15 cellular contexts compared by ENCODE assay signal in the genomic region with DNA sequence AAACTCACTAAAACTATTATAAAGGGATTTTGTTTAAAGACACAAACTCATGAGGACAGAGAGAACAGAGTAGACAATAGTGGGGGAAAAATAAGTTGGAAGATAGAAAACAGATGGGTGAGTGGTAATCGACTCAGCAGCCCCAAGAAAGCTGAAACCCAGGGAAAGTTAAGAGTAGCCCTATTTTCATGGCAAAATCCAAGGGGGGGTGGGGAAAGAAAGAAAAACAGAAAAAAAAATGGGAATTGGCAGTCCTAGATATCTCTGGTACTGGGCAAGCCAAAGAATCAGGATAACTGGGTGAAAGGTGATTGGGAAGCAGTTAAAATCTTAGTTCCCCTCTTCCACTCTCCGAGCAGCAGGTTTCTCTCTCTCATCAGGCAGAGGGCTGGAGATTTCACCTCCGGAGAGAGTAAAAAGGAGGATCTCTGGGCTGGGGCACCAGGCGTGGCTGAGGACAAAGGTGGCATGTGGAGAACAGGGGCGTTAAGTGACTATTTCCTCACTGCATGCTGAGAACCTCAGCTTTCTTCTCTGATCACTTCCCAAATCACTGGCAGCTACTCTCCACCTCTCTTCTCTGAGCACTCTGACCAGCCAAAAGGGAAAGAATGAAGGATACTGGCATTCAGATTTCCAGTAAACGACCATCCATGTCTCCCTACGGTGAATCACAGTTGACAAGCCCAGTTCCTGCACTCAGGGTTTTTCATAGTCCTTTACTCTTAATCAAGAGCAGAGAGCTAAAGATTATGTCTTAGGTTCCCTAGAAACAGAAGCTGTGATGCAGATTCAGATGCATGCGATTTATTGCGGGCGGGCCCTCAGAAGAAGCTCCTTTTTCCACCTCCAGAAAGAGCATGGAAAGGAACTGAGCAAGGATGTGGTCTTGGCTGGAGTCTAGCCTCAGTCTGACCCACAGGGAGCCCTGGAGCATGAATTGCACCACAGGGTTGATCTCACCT. TPM values are rescaled to one million over a fixed set of nuclear protein-coding genes. Genes with fewer than 3 reads are reported as not detected.
DNase-seq lines count a peak whose midpoint lies in the region; FAIRE-seq and TF ChIP-seq lines count a peak whose summit lies in the region.
"Had no signal": no experiment of that assay in that cellular context is flagged by ENCODE, and none has a peak within 500 bp of the region (broad histone marks: within the 10 kb centered on the region; RNA-seq: fewer than 3 reads in every experiment).

No MANE protein-coding gene starts in this region.

- H2AK5ac ChIP-seq in H1 (ENCODE audit: low read depth, low read length) = no peak overlapping the region

- H3K4me3 ChIP-seq in HUES6 (ENCODE audit: low read depth, low read length) (no peak overlapping the region), H1 (ENCODE audit: extremely low read depth in 1 of 4, insufficient read depth in 2 of 4, low read depth in 3 of 4, low read length in 4 of 4) (peak overlapping the region in 1 of 4 experiments; percentile 14; a peak in 1 of 8 replicates), suprapubic skin (no peak overlapping the region), prostate gland (no peak overlapping the region)

- CTCF ChIA-PET in H1 (lab: Charles Lee; ENCODE audit: partially characterized antibody) = interaction anchor here (0.6 to 5.2 kb wide), 13 partner anchors 9 to 133 kb away, joined by 3 to 48 read pairs (median 3); no protein-coding TSS in a partner anchor

- peaks cover 37% of the 10 kb centered on the region for H3K4me1 ChIP-seq in HUES6 (ENCODE audit: control insufficient read depth, insufficient read depth, low read length)
- H3K4me1 ChIP-seq in H1 (replicated peaks in 1 of 4; ENCODE audit: control insufficient read depth in 3 of 4, insufficient read depth in 4 of 4, low read length in 3 of 4) = peaks cover 8 to 23% (median 16%) of the 10 kb centered on the region in 4 experiments
- H3K4me1 ChIP-seq in suprapubic skin = peaks cover 32% of the 10 kb centered on the region
- no peaks in the 10 kb centered on the region for H3K4me1 ChIP-seq in prostate gland (replicated peaks)

- no peak overlapping the region for H3K4ac ChIP-seq in H1 (replicated peaks; ENCODE audit: insufficient read length, low read depth, low read length)

- peak overlapping the region in 1 of 2 experiments; percentile 43; a peak in 2 of 4 replicates for H3K4me2 ChIP-seq in H1 (ENCODE audit: insufficient read depth in 1 of 2, low read depth in 2 of 2, low read length in 2 of 2)

- no peak for TF ChIP-seq CTCF in H1 (IDR thresholded peaks at IDR 0.05; ENCODE audit: control extremely low read depth in 1 of 3, insufficient read depth in 1 of 3, low read depth in 1 of 3, low read length in 3 of 3)
- TF ChIP-seq CTCF in suprapubic skin (IDR thresholded peaks at IDR 0.05) = no peak
- TF ChIP-seq CTCF in prostate gland (IDR thresholded peaks at IDR 0.05) = no peak

- H4K8ac ChIP-seq in H1 (ENCODE audit: extremely low read depth, insufficient read depth, low read length) = no peak overlapping the region

- no peak for TF ChIP-seq RAD21 in H1 (IDR thresholded peaks at IDR 0.05 in 1 of 2, conservative IDR thresholded peaks at IDR 0.05 in 1 of 2; ENCODE audit: low read depth in 2 of 2, low read length in 2 of 2)

- no peak overlapping the region for H3K14ac ChIP-seq in H1 (ENCODE audit: insufficient read length)

- H3K56ac ChIP-seq in H1 (replicated peaks; ENCODE audit: insufficient read length, low read depth, low read length) = no peak overlapping the region

- H3K23me2 ChIP-seq in H1 (ENCODE audit: low read depth, low read length) = no peaks in the 10 kb centered on the region

- H4K5ac ChIP-seq in H1 (ENCODE audit: insufficient read length, low read depth, low read length) = no peak overlapping the region

- H3K27ac ChIP-seq in HUES6 (ENCODE audit: low read depth, low read length) (peak overlapping the region; percentile 13; the same call in 1 of the 2 replicates), H1 (ENCODE audit: low read depth, low read length) (no peak overlapping the region), suprapubic skin (peak overlapping the region; percentile 8), prostate gland (no peak overlapping the region)
- H3K27ac ChIP-seq: C4-2B had no signal

- H3K79me2 ChIP-seq in H1 (ENCODE audit: control insufficient read depth in 1 of 2, insufficient read depth in 2 of 2, low read length in 2 of 2) = no peaks in the 10 kb centered on the region

- H3K9ac ChIP-seq in HUES6 (ENCODE audit: low read length) (peak overlapping the region; percentile 9), H1 (replicated peaks in 1 of 4; ENCODE audit: extremely low read depth in 1 of 4, low read depth in 3 of 4, low read length in 3 of 4) (no peak overlapping the region)

- H3K9me3 ChIP-seq in HUES6 (ENCODE audit: control insufficient read depth, insufficient read depth, low read depth, low read length) = peaks cover 21% of the 10 kb centered on the region
- H3K9me3 ChIP-seq in H1 (ENCODE audit: insufficient read depth in 2 of 2, low read depth in 1 of 2, low read length in 1 of 2) = peaks cover 6 to 8% of the 10 kb centered on the region in 2 experiments; a peak in 2 of 4 replicates
- no peaks in the 10 kb centered on the region for H3K9me3 ChIP-seq in suprapubic skin
- H3K9me3 ChIP-seq in prostate gland = no peaks in the 10 kb centered on the region

- peak overlapping the region; percentile 82; the same call in 1 of the 2 replicates for H2BK12ac ChIP-seq in H1 (ENCODE audit: low read depth, low read length)

- H3K18ac ChIP-seq in H1 (ENCODE audit: extremely low read depth, low read length) = no peak overlapping the region; the same call in 1 of the 2 replicates

- DNase-seq in H1 (ENCODE audit: low read depth in 1 of 2, low spot score in 2 of 2) (no peak), iPS-NIHi7 (ENCODE audit: extremely low spot score) (peak; percentile 46), suprapubic skin (ENCODE audit: low spot score in 2 of 2) (no peak), T-helper 2 cell (no peak), prostate gland (ENCODE audit: low spot score) (no peak), germinal center (ENCODE audit: low spot score) (no peak)
- DNase-seq: activated CD4-positive, alpha-beta memory T cell treated with anti-CD3 and anti-CD28 coated beads for 36 hours; DMS79 treated with DMSO at 0.1 percent for 48 hours; kidney glomerular epithelial cell; NCI-H1930; NCI-H526; substantia nigra had no signal

- H2AFZ ChIP-seq in H1 (ENCODE audit: low read length) = peak overlapping the region; percentile 30; the same call in 1 of the 2 replicates

- 51% methylated on average over 10 of the region's 10 CpGs; no CpG with 5 or more reads in 1 of the 2 experiments for WGBS in H1 (ENCODE audit: extremely low coverage in 1 of 2, insufficient coverage in 1 of 2, insufficient read length in 1 of 2, insufficient replicate concordance in 2 of 2, low coverage in 1 of 2, low lambda C conversion rate in 2 of 2, missing lambda C conversion rate in 1 of 2), 2 experiments
- 55% methylated on average over 10 of the region's 10 CpGs for WGBS in suprapubic skin
- WGBS in prostate gland = 63% methylated on average over 10 of the region's 10 CpGs

- no peak overlapping the region for H4K91ac ChIP-seq in H1 (replicated peaks; ENCODE audit: insufficient read length, low read length)

- H2BK5ac ChIP-seq in H1 (ENCODE audit: low read depth, low read length) = peak overlapping the region; percentile 36; the same call in 1 of the 2 replicates

- H3K23ac ChIP-seq in H1 (ENCODE audit: insufficient read length) = no peak overlapping the region

- intact Hi-C loops in prostate gland (cut with DNase I) = no loop called here

- POLR2A ChIA-PET in H1 (lab: Charles Lee; ENCODE audit: partially characterized antibody) = interaction anchor here (0.7 to 1.4 kb wide), 4 partner anchors 24 to 61 kb away, joined by 3 read pairs; no protein-coding TSS in a partner anchor

- no peak overlapping the region for H2BK120ac ChIP-seq in H1 (replicated peaks; ENCODE audit: low read depth, low read length)

- FAIRE-seq in H1 (lab: Jason Lieb, UNC) = no peak
- FAIRE-seq: endothelial cell of umbilical vein had no signal

- H3K36me3 ChIP-seq in HUES6 (ENCODE audit: control insufficient read depth, insufficient read depth, low read length) (no peaks in the 10 kb centered on the region), H1 (ENCODE audit: control insufficient read depth in 2 of 4, insufficient read depth in 4 of 4, low read length in 3 of 4) (no peaks in the 10 kb centered on the region), suprapubic skin (no peaks in the 10 kb centered on the region), prostate gland (no peaks in the 10 kb centered on the region)

- TF ChIP-seq POLR2A in H1 (IDR thresholded peaks at IDR 0.05; ENCODE audit: control extremely low read depth in 1 of 2, low read depth in 2 of 2, low read length in 2 of 2) = no peak
- no peak for TF ChIP-seq POLR2A in suprapubic skin (IDR thresholded peaks at IDR 0.05)
- no peak for TF ChIP-seq POLR2A in prostate gland (IDR thresholded peaks at IDR 0.05)

- no peaks in the 10 kb centered on the region for H3K27me3 ChIP-seq in HUES6 (ENCODE audit: control insufficient read depth, insufficient read depth, low read length)
- no peaks in the 10 kb centered on the region for H3K27me3 ChIP-seq in H1 (replicated peaks in 1 of 4; ENCODE audit: control insufficient read depth in 3 of 4, extremely low read depth in 1 of 4, insufficient read depth in 3 of 4, low read length in 3 of 4)
- no peaks in the 10 kb centered on the region for H3K27me3 ChIP-seq in suprapubic skin
- no peaks in the 10 kb centered on the region for H3K27me3 ChIP-seq in prostate gland (replicated peaks; ENCODE audit: insufficient read depth)

- no peak for TF ChIP-seq EP300 in H1 (IDR thresholded peaks at IDR 0.05; ENCODE audit: borderline replicate concordance in 1 of 2, low read depth in 2 of 2, low read length in 2 of 2)
- TF ChIP-seq EP300 in suprapubic skin (IDR thresholded peaks at IDR 0.05) = no peak

- H3K79me1 ChIP-seq in H1 (ENCODE audit: low read depth, low read length) = no peaks in the 10 kb centered on the region

- no peaks in the 10 kb centered on the region for H4K20me1 ChIP-seq in H1 (replicated peaks in 1 of 2; ENCODE audit: control insufficient read depth in 1 of 2, insufficient read depth in 2 of 2, low read length in 2 of 2)

- 0 out of 2 replicates have a peak overlapping the region, but pooled peaks have one; percentile 13 for H2BK20ac ChIP-seq in H1 (ENCODE audit: low read length)

- no peak overlapping the region for H2BK15ac ChIP-seq in H1 (ENCODE audit: low read length)

RNA-seq across cellular contexts. Expression of gene RNF24, which starts 7.3 kb away (rescaled TPM):
- 12.1 and 12.6 TPM in 2 replicates for total RNA-seq in H1 (2021; fragmentation: NEBNext Ultra II Directional; extraction: Animal tissue kit (Norgen Biotek cat#: 25700))
- polyA plus RNA-seq in H1 (2011; rRNA removed) = 6.8 and 7.0 TPM in 2 replicates
- polyA plus RNA-seq in H1 (2011; cell fraction: cytosol; rRNA removed) = 5.0 TPM
- polyA plus RNA-seq in H1 (2011; cell fraction: nucleus; rRNA removed) = 5.5 TPM
- polyA plus RNA-seq in H1 (2012, experiment 1 of 2) = 7.2 to 8.6 TPM (median 7.7 TPM) in 4 replicates
- 6.3 TPM for polyA plus RNA-seq in H1 (2012, experiment 2 of 2)
- polyA plus RNA-seq in H1 (2013, experiment 1 of 2) = 9.3 TPM
- polyA plus RNA-seq in H1 (2013, experiment 2 of 2) = 11.6 TPM
- 6.6 and 7.3 TPM in 2 replicates for polyA minus RNA-seq in H1 (2011; rRNA and poly(A)+ RNA removed)
- polyA minus RNA-seq in H1 (2011; cell fraction: cytosol; rRNA and poly(A)+ RNA removed) = 6.5 TPM
- polyA minus RNA-seq in H1 (2011; cell fraction: nucleus; rRNA and poly(A)+ RNA removed) = 4.8 TPM
- total RNA-seq in suprapubic skin (10 to 100 TPM; 16.0 to 27.8 (median 21.9) TPM), prostate gland (10 to 100 TPM; 30.4 to 31.2 TPM)

Comparison
In these comparisons a context has a peak if more than half of its experiments do, and no peak if none do; other contexts are left out.
1. H3K27ac ChIP-seq: peak in HUES6 (single experiment) and suprapubic skin (single experiment); none in H1 (single experiment) and prostate gland (0 of 2).